ENCODE assay signal across 13 cellular contexts in the genomic region with DNA sequence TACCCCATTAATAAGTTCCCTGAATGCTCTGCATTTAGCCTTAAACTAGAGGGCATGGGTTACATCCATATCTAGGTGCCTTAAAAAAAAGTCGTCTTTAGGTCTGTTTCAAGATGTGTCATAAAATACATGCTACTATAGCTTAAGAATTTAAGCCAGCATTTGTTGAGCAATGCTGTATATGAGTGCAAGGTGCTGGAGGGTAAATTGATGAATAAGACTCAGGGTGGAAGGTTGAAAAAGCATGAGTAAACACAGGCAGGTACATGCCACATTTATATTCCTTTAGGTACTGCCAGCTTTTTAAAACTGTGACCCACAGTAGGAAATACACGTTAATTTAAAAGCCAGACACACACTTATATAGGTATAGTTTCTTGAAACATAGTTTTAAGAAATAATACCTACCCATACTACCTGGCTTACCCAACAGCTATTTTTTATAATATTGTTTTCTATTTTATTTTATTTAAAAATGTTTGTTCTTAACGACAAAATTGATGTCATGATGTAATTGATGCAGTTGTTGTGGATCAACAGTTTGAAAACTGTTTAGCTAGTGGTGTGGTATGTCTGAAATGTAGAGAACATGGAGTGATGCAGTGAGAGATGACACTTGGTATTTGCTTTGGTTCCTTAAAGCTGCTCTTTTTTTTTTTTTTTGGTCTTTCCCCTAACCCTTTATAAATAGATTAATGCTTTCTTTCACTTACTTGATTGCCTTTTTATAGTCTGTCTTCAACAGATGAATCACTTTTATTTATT. TPM values are rescaled to one million over a fixed set of nuclear protein-coding genes. Genes with fewer than 3 reads are reported as not detected.
DNase-seq lines count a peak whose midpoint lies in the region; ATAC-seq lines count a peak whose summit lies in the region.
"Had no signal": no experiment of that assay in that cellular context is flagged by ENCODE, and none has a peak within 500 bp of the region (broad histone marks: within the 10 kb centered on the region; RNA-seq: fewer than 3 reads in every experiment).

No MANE protein-coding gene starts in this region.

- H3K36me3 ChIP-seq in HAP-1 (replicated peaks), result peaks cover 25% of the 10 kb centered on the region

- H3K4me1 ChIP-seq in HAP-1, result peaks cover 13% of the 10 kb centered on the region

- no peak for ATAC-seq in stimulated activated naive CD8-positive, alpha-beta T cell treated with anti-CD3 and anti-CD28 coated beads, Interleukin-15, amount 100 ng/mL, for 72 hours
- ATAC-seq in activated T-helper 17 cell treated with anti-CD3 and anti-CD28 coated beads, Interleukin-2, amount 50 U/mL, for 72 hours (replicated peaks), result no peak
- ATAC-seq: Panc1; stimulated activated memory B cell treated with anti-CD40 and anti-IgM and Interleukin-4, amounts not matched to agents 10 μg/mL and 1 μg/mL and 100 μg/mL, for 72 hours had no signal

- no peaks in the 10 kb centered on the region for H3K9me3 Mint-ChIP-seq in stimulated activated naive CD8-positive, alpha-beta T cell treated with anti-CD3 and anti-CD28 coated beads, Interleukin-15, Interleukin-2, amounts not matched to agents 100 ng/mL and 50 ng/mL, for 24 hours
- H3K9me3 Mint-ChIP-seq in stimulated activated naive CD8-positive, alpha-beta T cell treated with anti-CD3 and anti-CD28 coated beads, Interleukin-15, amount 100 ng/mL, for 72 hours, result no peaks in the 10 kb centered on the region
- no peaks in the 10 kb centered on the region for H3K9me3 Mint-ChIP-seq in activated T-helper 17 cell treated with anti-CD3 and anti-CD28 coated beads, Interleukin-2, amount 50 U/mL, for 72 hours
- H3K9me3 Mint-ChIP-seq: stimulated activated memory B cell treated with anti-CD40 and anti-IgM and Interleukin-4, amounts not matched to agents 10 μg/mL and 1 μg/mL and 100 μg/mL, for 72 hours had no signal

- peak overlapping the region; percentile 12 for H3K27ac Mint-ChIP-seq in stimulated activated naive CD8-positive, alpha-beta T cell treated with anti-CD3 and anti-CD28 coated beads, Interleukin-15, Interleukin-2, amounts not matched to agents 100 ng/mL and 50 ng/mL, for 24 hours
- no peak overlapping the region for H3K27ac Mint-ChIP-seq in stimulated activated naive CD8-positive, alpha-beta T cell treated with anti-CD3 and anti-CD28 coated beads, Interleukin-15, amount 100 ng/mL, for 72 hours
- H3K27ac Mint-ChIP-seq in activated T-helper 17 cell treated with anti-CD3 and anti-CD28 coated beads, Interleukin-2, amount 50 U/mL, for 72 hours, result no peak overlapping the region
- H3K27ac Mint-ChIP-seq: stimulated activated memory B cell treated with anti-CD40 and anti-IgM and Interleukin-4, amounts not matched to agents 10 μg/mL and 1 μg/mL and 100 μg/mL, for 72 hours had no signal

- H3K9me3 ChIP-seq in HAP-1, result no peaks in the 10 kb centered on the region

- in situ Hi-C loops in HAP-1 (cut with MboI; ENCODE audit: low sequenced_read_pairs), result no loop called here

- no peaks in the 10 kb centered on the region for H3K27me3 ChIP-seq in HAP-1 (ENCODE audit: low read depth)

- H3K4me1 Mint-ChIP-seq in stimulated activated naive CD8-positive, alpha-beta T cell treated with anti-CD3 and anti-CD28 coated beads, Interleukin-15, Interleukin-2, amounts not matched to agents 100 ng/mL and 50 ng/mL, for 24 hours (ENCODE audit: low read depth), result peaks cover 46% of the 10 kb centered on the region
- peaks cover 38% of the 10 kb centered on the region for H3K4me1 Mint-ChIP-seq in stimulated activated naive CD8-positive, alpha-beta T cell treated with anti-CD3 and anti-CD28 coated beads, Interleukin-15, amount 100 ng/mL, for 72 hours
- H3K4me1 Mint-ChIP-seq in activated T-helper 17 cell treated with anti-CD3 and anti-CD28 coated beads, Interleukin-2, amount 50 U/mL, for 72 hours, result peaks cover 19% of the 10 kb centered on the region

- no peak overlapping the region for H3K4me3 ChIP-seq in HAP-1

- H3K36me3 Mint-ChIP-seq in stimulated activated naive CD8-positive, alpha-beta T cell treated with anti-CD3 and anti-CD28 coated beads, Interleukin-15, Interleukin-2, amounts not matched to agents 100 ng/mL and 50 ng/mL, for 24 hours (ENCODE audit: low read depth), result peaks cover 38% of the 10 kb centered on the region
- peaks cover 63% of the 10 kb centered on the region for H3K36me3 Mint-ChIP-seq in activated T-helper 17 cell treated with anti-CD3 and anti-CD28 coated beads, Interleukin-2, amount 50 U/mL, for 72 hours (ENCODE audit: low read depth)

- no peaks in the 10 kb centered on the region for H3K27me3 Mint-ChIP-seq in stimulated activated naive CD8-positive, alpha-beta T cell treated with anti-CD3 and anti-CD28 coated beads, Interleukin-15, Interleukin-2, amounts not matched to agents 100 ng/mL and 50 ng/mL, for 24 hours
- H3K27me3 Mint-ChIP-seq in stimulated activated naive CD8-positive, alpha-beta T cell treated with anti-CD3 and anti-CD28 coated beads, Interleukin-15, amount 100 ng/mL, for 72 hours, result no peaks in the 10 kb centered on the region
- H3K27me3 Mint-ChIP-seq in activated T-helper 17 cell treated with anti-CD3 and anti-CD28 coated beads, Interleukin-2, amount 50 U/mL, for 72 hours, result no peaks in the 10 kb centered on the region
- H3K27me3 Mint-ChIP-seq: stimulated activated memory B cell treated with anti-CD40 and anti-IgM and Interleukin-4, amounts not matched to agents 10 μg/mL and 1 μg/mL and 100 μg/mL, for 72 hours had no signal

- H3K4me3 Mint-ChIP-seq in stimulated activated naive CD8-positive, alpha-beta T cell treated with anti-CD3 and anti-CD28 coated beads, Interleukin-15, Interleukin-2, amounts not matched to agents 100 ng/mL and 50 ng/mL, for 24 hours, result no peak overlapping the region
- no peak overlapping the region for H3K4me3 Mint-ChIP-seq in stimulated activated naive CD8-positive, alpha-beta T cell treated with anti-CD3 and anti-CD28 coated beads, Interleukin-15, amount 100 ng/mL, for 72 hours
- peak overlapping the region; percentile 36 for H3K4me3 Mint-ChIP-seq in activated T-helper 17 cell treated with anti-CD3 and anti-CD28 coated beads, Interleukin-2, amount 50 U/mL, for 72 hours
- H3K4me3 Mint-ChIP-seq: stimulated activated memory B cell treated with anti-CD40 and anti-IgM and Interleukin-4, amounts not matched to agents 10 μg/mL and 1 μg/mL and 100 μg/mL, for 72 hours had no signal

- no peak for DNase-seq in stimulated activated naive CD8-positive, alpha-beta T cell treated with anti-CD3 and anti-CD28 coated beads, Interleukin-15, amount 100 ng/mL, for 72 hours
- peak; percentile 25 for DNase-seq in iris pigment epithelial cell (ENCODE audit: low read depth)
- DNase-seq in GM19238 (ENCODE audit: insufficient read length, low spot score), result no peak
- DNase-seq in NCI-H524 treated with DMSO at 0.1 percent for 48 hours (lab: John Stamatoyannopoulos, UW), result no peak
- DNase-seq in DMS153 (lab: John Stamatoyannopoulos, UW), result no peak
- no peak for DNase-seq in HAP-1 (ENCODE audit: low spot score in 2 of 2)
- DNase-seq: central memory CD4-positive, alpha-beta T cell; HCEC 1CT; stimulated activated CD4-positive, alpha-beta T cell treated with anti-CD3 and anti-CD28 coated beads, Interleukin-4, amount 100 ng/mL, for 24 hours had no signal

RNA-seq across cellular contexts. Expression of gene HMGCR, which starts 3.9 kb away (rescaled TPM):
- 10 to 100 TPM; 47.3 to 49.4 TPM for total RNA-seq in activated T-helper 17 cell treated with anti-CD3 and anti-CD28 coated beads, Interleukin-2, amount 50 U/mL, for 72 hours
